Comparison of ENCODE assay signal across 11 cellular contexts in the genomic region with DNA sequence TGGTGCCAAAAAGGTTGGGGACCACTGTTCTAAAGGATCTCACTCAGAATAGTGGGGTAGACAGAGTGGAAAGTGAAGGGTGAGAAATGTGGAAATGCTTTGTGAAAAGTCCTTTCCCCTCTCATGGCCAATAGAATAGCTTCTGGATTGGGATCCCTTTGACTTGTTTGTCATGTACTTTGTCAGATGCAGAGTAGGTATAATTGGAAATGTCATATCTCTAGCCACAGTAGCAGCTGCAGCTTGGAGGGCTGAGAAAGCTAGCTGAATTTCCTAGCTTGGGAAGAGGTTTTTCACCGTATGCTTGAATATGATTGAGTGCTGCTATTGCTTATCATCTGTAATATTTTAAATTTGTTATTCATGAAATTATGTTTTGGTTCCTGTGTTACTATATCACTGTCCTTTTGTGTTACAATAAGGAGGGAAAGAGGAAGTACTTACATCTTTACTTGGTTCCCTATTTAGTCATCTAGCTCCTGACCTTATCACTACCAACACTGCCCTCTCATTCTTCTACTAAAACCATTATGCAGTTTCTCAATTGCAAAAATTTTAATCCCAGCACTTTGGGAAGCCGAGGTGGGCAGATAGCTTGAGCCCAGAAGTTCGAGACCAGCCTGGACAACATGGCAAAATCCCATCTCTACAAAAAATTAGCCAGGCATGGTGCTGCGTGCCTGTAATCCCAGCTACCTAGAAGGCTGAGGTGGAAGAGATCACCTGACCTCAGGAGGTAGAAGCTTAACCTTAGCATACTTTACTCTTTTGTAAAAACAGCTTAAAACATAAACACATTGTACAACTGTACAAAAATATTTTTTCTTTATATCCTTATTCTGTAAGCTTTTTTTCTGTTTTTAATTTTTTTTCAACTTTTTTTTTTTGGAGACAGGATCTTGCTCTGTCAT. TPM values are rescaled to one million over a fixed set of nuclear protein-coding genes. Genes with fewer than 3 reads are reported as not detected.
DNase-seq lines count a peak whose midpoint lies in the region; ATAC-seq, FAIRE-seq and TF ChIP-seq lines count a peak whose summit lies in the region.
"Had no signal": no experiment of that assay in that cellular context is flagged by ENCODE, and none has a peak within 500 bp of the region (broad histone marks: within the 10 kb centered on the region; RNA-seq: fewer than 3 reads in every experiment).

No MANE protein-coding gene starts in this region.

- no peak for FAIRE-seq in frontal cortex (lab: Jason Lieb, UNC)

- peak overlapping the region; percentile 16 to 47 for H3K27ac Mint-ChIP-seq in natural killer cell
- no peak overlapping the region for H3K27ac Mint-ChIP-seq in natural killer cell treated with Interleukin-12 subunit alpha and Interleukin-12 subunit beta and Interleukin-15 and Interleukin-18, amount 100 ng/mL, for 72 hours
- peak overlapping the region; percentile 88 for H3K27ac Mint-ChIP-seq in stimulated activated naive B cell treated with anti-CD40 and anti-IgM and Interleukin-4, amounts not matched to agents 10 μg/mL and 1 μg/mL and 100 μg/mL, for 72 hours

- no peak overlapping the region for H2AFZ ChIP-seq in OCI-LY7 (ENCODE audit: low read length)
- H2AFZ ChIP-seq: hepatocyte had no signal

- H3K9me3 Mint-ChIP-seq in natural killer cell, result no peaks in the 10 kb centered on the region
- H3K9me3 Mint-ChIP-seq in natural killer cell treated with Interleukin-12 subunit alpha and Interleukin-12 subunit beta and Interleukin-15 and Interleukin-18, amount 100 ng/mL, for 72 hours, result no peaks in the 10 kb centered on the region
- no peaks in the 10 kb centered on the region for H3K9me3 Mint-ChIP-seq in stimulated activated naive B cell treated with anti-CD40 and anti-IgM and Interleukin-4, amounts not matched to agents 10 μg/mL and 1 μg/mL and 100 μg/mL, for 72 hours

- no peak overlapping the region for H3K4me2 ChIP-seq in OCI-LY7 (ENCODE audit: low read length)
- H3K4me2 ChIP-seq: hepatocyte had no signal

- H3K4me1 Mint-ChIP-seq in natural killer cell, result peaks cover 0 to 4% of the 10 kb centered on the region in 2 donors
- H3K4me1 Mint-ChIP-seq in natural killer cell treated with Interleukin-12 subunit alpha and Interleukin-12 subunit beta and Interleukin-15 and Interleukin-18, amount 100 ng/mL, for 72 hours (ENCODE audit: low read depth in 2 of 2), result peaks cover 0 to 4% of the 10 kb centered on the region in 2 donors
- H3K4me1 Mint-ChIP-seq in stimulated activated naive B cell treated with anti-CD40 and anti-IgM and Interleukin-4, amounts not matched to agents 10 μg/mL and 1 μg/mL and 100 μg/mL, for 72 hours, result peaks cover 7 to 18% of the 10 kb centered on the region in 2 donors

- BruUV-seq in OCI-LY7 (replicated peaks; lab: Mats Ljungman, UMichigan), result no TSS peak

- POLR2A ChIA-PET in OCI-LY7 (lab: Charles Lee), result interaction anchor here (0.5 to 1.7 kb wide), 6 partner anchors 11 to 659 kb away, joined by 3 to 9 read pairs (median 3); no protein-coding TSS in a partner anchor

- H3K27me3 Mint-ChIP-seq in natural killer cell (ENCODE audit: low read depth in 2 of 2), result no peaks in the 10 kb centered on the region
- no peaks in the 10 kb centered on the region for H3K27me3 Mint-ChIP-seq in natural killer cell treated with Interleukin-12 subunit alpha and Interleukin-12 subunit beta and Interleukin-15 and Interleukin-18, amount 100 ng/mL, for 72 hours
- H3K27me3 Mint-ChIP-seq in stimulated activated naive B cell treated with anti-CD40 and anti-IgM and Interleukin-4, amounts not matched to agents 10 μg/mL and 1 μg/mL and 100 μg/mL, for 72 hours, result no peaks in the 10 kb centered on the region

- peak overlapping the region; percentile 25 for H3K27ac ChIP-seq in OCI-LY7 (ENCODE audit: low read depth, low read length, poor library complexity, severe bottlenecking)
- H3K27ac ChIP-seq: hepatocyte had no signal

- H3K4me1 ChIP-seq in OCI-LY7 (ENCODE audit: insufficient read depth, low read length, poor library complexity, severe bottlenecking), result peaks cover 11% of the 10 kb centered on the region

- DNase-seq in natural killer cell (no peak), OCI-LY7 (ENCODE audit: low spot score) (peak; percentile 14), amniotic stem cell (lab: John Stamatoyannopoulos, UW) (no peak), frontal cortex (ENCODE audit: low spot score in 2 of 2) (no peak)
- no peak for DNase-seq in natural killer cell treated with Interleukin-12 subunit alpha and Interleukin-12 subunit beta and Interleukin-15 and Interleukin-18, amount 100 ng/mL, for 72 hours (ENCODE audit: low spot score)
- DNase-seq in stimulated activated naive B cell treated with anti-CD40 and anti-IgM and Interleukin-4, amounts not matched to agents 10 μg/mL and 1 μg/mL and 100 μg/mL, for 72 hours, result no peak
- no peak for DNase-seq in activated CD4-positive, alpha-beta T cell treated with anti-CD3 and anti-CD28 coated beads, Interleukin-2, amount 50 U/mL, for 48 hours
- DNase-seq: ACHN; activated CD8-positive, alpha-beta memory T cell treated with anti-CD3 and anti-CD28 coated beads for 24 hours had no signal

- H3K4me3 Mint-ChIP-seq in natural killer cell, result no peak overlapping the region
- H3K4me3 Mint-ChIP-seq in natural killer cell treated with Interleukin-12 subunit alpha and Interleukin-12 subunit beta and Interleukin-15 and Interleukin-18, amount 100 ng/mL, for 72 hours, result no peak overlapping the region
- H3K4me3 Mint-ChIP-seq in stimulated activated naive B cell treated with anti-CD40 and anti-IgM and Interleukin-4, amounts not matched to agents 10 μg/mL and 1 μg/mL and 100 μg/mL, for 72 hours, result peak overlapping the region in 1 of 2 donors; percentile 28

- CTCF ChIA-PET in OCI-LY7 (lab: Charles Lee; ENCODE audit: unreplicated experiment), result no interaction called here

- no peaks in the 10 kb centered on the region for H3K36me3 Mint-ChIP-seq in natural killer cell
- peaks cover 5% of the 10 kb centered on the region for H3K36me3 Mint-ChIP-seq in natural killer cell treated with Interleukin-12 subunit alpha and Interleukin-12 subunit beta and Interleukin-15 and Interleukin-18, amount 100 ng/mL, for 72 hours
- peaks cover 12 to 26% of the 10 kb centered on the region in 2 donors for H3K36me3 Mint-ChIP-seq in stimulated activated naive B cell treated with anti-CD40 and anti-IgM and Interleukin-4, amounts not matched to agents 10 μg/mL and 1 μg/mL and 100 μg/mL, for 72 hours

- no peak overlapping the region for H3K4me3 ChIP-seq in OCI-LY7 (ENCODE audit: low read depth, low read length, poor library complexity, severe bottlenecking)
- H3K4me3 ChIP-seq: hepatocyte had no signal

- H4K20me1 ChIP-seq in OCI-LY7 (ENCODE audit: insufficient read depth, low read length), result no peaks in the 10 kb centered on the region

- H3K9me2 ChIP-seq in OCI-LY7 (ENCODE audit: insufficient read depth, low read length), result no peaks in the 10 kb centered on the region

- peaks cover 13% of the 10 kb centered on the region for H3K9me3 ChIP-seq in OCI-LY7 (ENCODE audit: low read length)

- peaks cover 91% of the 10 kb centered on the region for H3K36me3 ChIP-seq in OCI-LY7 (ENCODE audit: insufficient read depth, low read length)

- H3K79me2 ChIP-seq in OCI-LY7 (ENCODE audit: insufficient read depth, low read depth, low read length), result no peaks in the 10 kb centered on the region

- TF ChIP-seq CTCF in natural killer cell (IDR thresholded peaks at IDR 0.05), result no peak
- no peak for TF ChIP-seq CTCF in OCI-LY7 (conservative IDR thresholded peaks at IDR 0.05; ENCODE audit: low read length)

- ATAC-seq in natural killer cell, result no peak
- no peak for ATAC-seq in natural killer cell treated with Interleukin-12 subunit alpha and Interleukin-12 subunit beta and Interleukin-15 and Interleukin-18, amount 100 ng/mL, for 72 hours
- peak; percentile 84 for ATAC-seq in HG03066 (IDR thresholded peaks at IDR 0.05; ENCODE audit: low read depth, unreplicated experiment)
- peak; percentile 100 for ATAC-seq in stimulated activated naive B cell treated with anti-CD40 and anti-IgM and Interleukin-4, amounts not matched to agents 10 μg/mL and 1 μg/mL and 100 μg/mL, for 72 hours (replicated peaks)

- intact Hi-C loops in natural killer cell (cut with micrococcal nuclease) (no loop called here), OCI-LY7 (cut with micrococcal nuclease; ENCODE audit: unreplicated experiment) (no loop called here)

RNA-seq across cellular contexts. Expression of a gene that starts 12.4 kb away (rescaled TPM):
- total RNA-seq in natural killer cell (10 to 100 TPM; 17.8 to 30.1 (median 26.7) TPM), OCI-LY7 (2022) (39.0 and 42.6 TPM in 2 replicates), frontal cortex (66.0 TPM)
- total RNA-seq in natural killer cell treated with Interleukin-12 subunit alpha and Interleukin-12 subunit beta and Interleukin-15 and Interleukin-18, amount 100 ng/mL, for 72 hours, result 10 to 100 TPM; 53.4 to 54.0 TPM
- 30.2 and 47.5 TPM in 2 replicates for total RNA-seq in OCI-LY7 (2014; rRNA removed; shearing (Covaris generic))

Comparison
In these comparisons a context has a peak if more than half of its experiments do, and no peak if none do; other contexts are left out.
1. H3K27ac Mint-ChIP-seq: peak in natural killer cell (2 of 2) and stimulated activated naive B cell treated with anti-CD40 and anti-IgM and Interleukin-4, amounts not matched to agents 10 μg/mL and 1 μg/mL and 100 μg/mL, for 72 hours (single experiment); none in natural killer cell treated with Interleukin-12 subunit alpha and Interleukin-12 subunit beta and Interleukin-15 and Interleukin-18, amount 100 ng/mL, for 72 hours (0 of 2).
2. ATAC-seq: peak in HG03066 (single experiment) and stimulated activated naive B cell treated with anti-CD40 and anti-IgM and Interleukin-4, amounts not matched to agents 10 μg/mL and 1 μg/mL and 100 μg/mL, for 72 hours (2 of 2); none in natural killer cell (0 of 3) and natural killer cell treated with Interleukin-12 subunit alpha and Interleukin-12 subunit beta and Interleukin-15 and Interleukin-18, amount 100 ng/mL, for 72 hours (0 of 2).